11 cellular contexts compared by ENCODE assay signal in the genomic region with DNA sequence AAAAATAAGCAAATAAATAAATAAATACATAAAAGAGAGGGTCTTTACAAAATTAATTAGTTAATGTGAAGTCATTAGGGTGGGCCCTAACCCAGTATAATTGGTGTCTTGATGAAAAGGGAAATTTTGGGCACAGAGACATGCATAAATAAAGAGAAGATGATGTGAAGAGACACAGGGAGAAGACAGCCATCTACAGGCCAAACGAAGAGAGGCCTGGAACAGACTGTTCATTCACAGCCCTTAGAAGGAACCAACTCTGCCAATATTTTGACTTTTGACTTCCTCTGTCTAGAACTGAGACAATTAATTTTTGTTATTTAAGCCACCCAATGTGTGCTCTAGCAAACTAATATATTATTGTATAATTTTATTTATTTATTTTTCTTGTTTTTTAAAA. TPM values are rescaled to one million over a fixed set of nuclear protein-coding genes. Genes with fewer than 3 reads are reported as not detected.
DNase-seq lines count a peak whose midpoint lies in the region; ATAC-seq, FAIRE-seq and TF ChIP-seq lines count a peak whose summit lies in the region.
"Had no signal": no experiment of that assay in that cellular context is flagged by ENCODE, and none has a peak within 500 bp of the region (broad histone marks: within the 10 kb centered on the region; RNA-seq: fewer than 3 reads in every experiment).

No MANE protein-coding gene starts in this region.

- H3K9ac ChIP-seq in H1 (replicated peaks in 1 of 4; ENCODE audit: extremely low read depth in 1 of 4, low read depth in 3 of 4, low read length in 3 of 4) (no peak overlapping the region), kidney (ENCODE audit: low read length in 2 of 2) (no peak overlapping the region)

- H3K4me1 ChIP-seq in breast epithelium (no peaks in the 10 kb centered on the region), H1 (replicated peaks in 1 of 4; ENCODE audit: control insufficient read depth in 3 of 4, insufficient read depth in 4 of 4, low read length in 3 of 4) (no peaks in the 10 kb centered on the region), kidney (ENCODE audit: control insufficient read depth in 1 of 2, insufficient read depth in 1 of 2, low read depth in 1 of 2, low read length in 2 of 2) (no peaks in the 10 kb centered on the region)
- H3K4me1 ChIP-seq: SJCRH30 had no signal

- no peaks in the 10 kb centered on the region for H3K79me2 ChIP-seq in H1 (ENCODE audit: control insufficient read depth in 1 of 2, insufficient read depth in 2 of 2, low read length in 2 of 2)

- intact Hi-C loops in MCF 10A (cut with micrococcal nuclease) (loop anchor here (2.0 to 5.0 kb wide), 3 partner anchors 192 to 544 kb away; no protein-coding TSS in a partner anchor), breast epithelium (cut with DNase I; ENCODE audit: low total_unique reads) (no loop called here), kidney (cut with DNase I) (no loop called here)

- WGBS in H1 (ENCODE audit: extremely low coverage in 1 of 2, insufficient coverage in 1 of 2, insufficient read length in 1 of 2, insufficient replicate concordance in 2 of 2, low coverage in 1 of 2, low lambda C conversion rate in 2 of 2, missing lambda C conversion rate in 1 of 2), 2 experiments = 84% methylated on average over 1 of the region's 1 CpG; no CpG with 5 or more reads in 1 of the 2 experiments

- no peaks in the 10 kb centered on the region for H3K23me2 ChIP-seq in H1 (ENCODE audit: low read depth, low read length)

- H3K27me3 Mint-ChIP-seq in MCF 10A (ENCODE audit: insufficient read depth, unreplicated experiment) = peaks cover 40% of the 10 kb centered on the region

- no peak overlapping the region for H2AFZ ChIP-seq in H1 (ENCODE audit: low read length)

- no peaks in the 10 kb centered on the region for H3K4me1 Mint-ChIP-seq in MCF 10A (ENCODE audit: insufficient read depth, unreplicated experiment)
- H3K4me1 Mint-ChIP-seq: central memory CD8-positive, alpha-beta T cell; nephron had no signal

- TF ChIP-seq CTCF in MCF 10A (IDR thresholded peaks at IDR 0.05; ENCODE audit: unreplicated experiment) (peak; percentile 16), breast epithelium (IDR thresholded peaks at IDR 0.05) (no peak), NB4 (IDR thresholded peaks at IDR 0.05; ENCODE audit: low read depth, low read length) (peak; percentile 38), H1 (IDR thresholded peaks at IDR 0.05; ENCODE audit: control extremely low read depth in 1 of 3, insufficient read depth in 1 of 3, low read depth in 1 of 3, low read length in 3 of 3) (peak in 1 of 3 experiments; percentile 39; a peak in 1 of 4 replicates), kidney (IDR thresholded peaks at IDR 0.05; ENCODE audit: borderline replicate concordance, extremely low read depth, insufficient read depth) (no peak)

- H2BK120ac ChIP-seq in H1 (replicated peaks; ENCODE audit: low read depth, low read length) = no peak overlapping the region

- POLR2A ChIA-PET in MCF 10A (lab: Yijun Ruan, JAX) = no interaction called here
- POLR2A ChIA-PET in H1 (lab: Charles Lee; ENCODE audit: partially characterized antibody) = no interaction called here

- H3K4me3 ChIP-seq in breast epithelium = no peak overlapping the region
- no peak overlapping the region for H3K4me3 ChIP-seq in NB4 (ENCODE audit: low read depth, low read length)
- H3K4me3 ChIP-seq in H1 (ENCODE audit: extremely low read depth in 1 of 4, insufficient read depth in 2 of 4, low read depth in 3 of 4, low read length in 4 of 4) = no peak overlapping the region
- no peak overlapping the region for H3K4me3 ChIP-seq in kidney (ENCODE audit: low read length in 2 of 2)
- H3K4me3 ChIP-seq: SJCRH30 had no signal

- peaks cover 6% of the 10 kb centered on the region for H3K9me3 Mint-ChIP-seq in MCF 10A (ENCODE audit: unreplicated experiment)
- H3K9me3 Mint-ChIP-seq: central memory CD8-positive, alpha-beta T cell had no signal

- TF ChIP-seq POLR2A in breast epithelium (IDR thresholded peaks at IDR 0.05) = no peak
- TF ChIP-seq POLR2A in NB4 (IDR thresholded peaks at IDR 0.05; ENCODE audit: extremely low read depth, insufficient read length) = no peak
- TF ChIP-seq POLR2A in H1 (IDR thresholded peaks at IDR 0.05; ENCODE audit: control extremely low read depth in 1 of 2, low read depth in 2 of 2, low read length in 2 of 2) = no peak

- no peak overlapping the region for H3K27ac Mint-ChIP-seq in MCF 10A (ENCODE audit: low read depth, unreplicated experiment)
- H3K27ac Mint-ChIP-seq: nephron had no signal

- H2BK5ac ChIP-seq in H1 (ENCODE audit: low read depth, low read length) = no peak overlapping the region

- no peak overlapping the region for H2BK20ac ChIP-seq in H1 (ENCODE audit: low read length)

- no peak overlapping the region for H3K4me2 ChIP-seq in H1 (ENCODE audit: insufficient read depth in 1 of 2, low read depth in 2 of 2, low read length in 2 of 2)

- no peak for ATAC-seq in HG03025 (IDR thresholded peaks at IDR 0.05; ENCODE audit: low FRiP score, unreplicated experiment)

- no TSS peak for BruUV-seq in MCF 10A (replicated peaks; lab: Mats Ljungman, UMichigan)

- H4K8ac ChIP-seq in H1 (ENCODE audit: extremely low read depth, insufficient read depth, low read length) = no peak overlapping the region

- no peak overlapping the region for H3K4ac ChIP-seq in H1 (replicated peaks; ENCODE audit: insufficient read length, low read depth, low read length)

- no peak overlapping the region for H3K14ac ChIP-seq in H1 (ENCODE audit: insufficient read length)

- H3K9me3 ChIP-seq in breast epithelium (no peaks in the 10 kb centered on the region), H1 (ENCODE audit: insufficient read depth in 2 of 2, low read depth in 1 of 2, low read length in 1 of 2) (peaks cover 0 to 2% of the 10 kb centered on the region in 2 experiments; a peak in 1 of 4 replicates), kidney (ENCODE audit: control insufficient read depth in 1 of 2, low read length in 2 of 2) (peaks cover 0 to 2% of the 10 kb centered on the region in 2 donors)
- H3K9me3 ChIP-seq: SJCRH30 had no signal

- no peak overlapping the region for H3K27ac ChIP-seq in breast epithelium
- no peak overlapping the region for H3K27ac ChIP-seq in H1 (ENCODE audit: low read depth, low read length)
- H3K27ac ChIP-seq in kidney (ENCODE audit: low read depth in 2 of 2, low read length in 2 of 2) = no peak overlapping the region
- H3K27ac ChIP-seq: SJCRH30 had no signal

- H3K79me1 ChIP-seq in H1 (ENCODE audit: low read depth, low read length) = no peaks in the 10 kb centered on the region

- no peak overlapping the region for H3K4me3 Mint-ChIP-seq in MCF 10A (ENCODE audit: unreplicated experiment)
- H3K4me3 Mint-ChIP-seq: central memory CD8-positive, alpha-beta T cell; nephron had no signal

- no peaks in the 10 kb centered on the region for H4K20me1 ChIP-seq in H1 (replicated peaks in 1 of 2; ENCODE audit: control insufficient read depth in 1 of 2, insufficient read depth in 2 of 2, low read length in 2 of 2)

- H3K23ac ChIP-seq in H1 (ENCODE audit: insufficient read length) = no peak overlapping the region

- TF ChIP-seq RAD21 in H1 (IDR thresholded peaks at IDR 0.05 in 1 of 2, conservative IDR thresholded peaks at IDR 0.05 in 1 of 2; ENCODE audit: low read depth in 2 of 2, low read length in 2 of 2) = peak; percentile 41 to 51

- CTCF ChIA-PET in MCF 10A (lab: Yijun Ruan, JAX) = interaction anchor here (0.7 kb wide), 1 partner anchor 56 kb away, joined by 3 read pairs; no protein-coding TSS in a partner anchor
- CTCF ChIA-PET in H1 (lab: Charles Lee; ENCODE audit: partially characterized antibody) = interaction anchor here (0.7 kb wide), 1 partner anchor 50 kb away, joined by 3 read pairs; no protein-coding TSS in a partner anchor

- H2AK5ac ChIP-seq in H1 (ENCODE audit: low read depth, low read length) = no peak overlapping the region

- peak; percentile 23 for DNase-seq in MCF 10A (ENCODE audit: unreplicated experiment)
- DNase-seq in breast epithelium (ENCODE audit: low spot score in 2 of 2) = no peak
- peak; percentile 24 for DNase-seq in NB4 (ENCODE audit: low read depth)
- no peak for DNase-seq in H1 (ENCODE audit: low read depth in 1 of 2, low spot score in 2 of 2)
- DNase-seq in stromal cell of bone marrow (ENCODE audit: low read depth) = peak; percentile 9
- DNase-seq in kidney = no peak
- DNase-seq in HTR-8/SVneo (ENCODE audit: insufficient read length, low spot score) = no peak

- H3K36me3 ChIP-seq in breast epithelium (no peaks in the 10 kb centered on the region), H1 (ENCODE audit: control insufficient read depth in 2 of 4, insufficient read depth in 4 of 4, low read length in 3 of 4) (no peaks in the 10 kb centered on the region), kidney (ENCODE audit: control insufficient read depth in 1 of 2, insufficient read depth in 2 of 2, low read length in 2 of 2) (no peaks in the 10 kb centered on the region)
- H3K36me3 ChIP-seq: SJCRH30 had no signal

- no peak overlapping the region for H2BK15ac ChIP-seq in H1 (ENCODE audit: low read length)

- H3K56ac ChIP-seq in H1 (replicated peaks; ENCODE audit: insufficient read length, low read depth, low read length) = no peak overlapping the region

- H2BK12ac ChIP-seq in H1 (ENCODE audit: low read depth, low read length) = no peak overlapping the region

- H3K36me3 Mint-ChIP-seq in MCF 10A (ENCODE audit: insufficient read depth, unreplicated experiment) = no peaks in the 10 kb centered on the region

- no peak for TF ChIP-seq EP300 in H1 (IDR thresholded peaks at IDR 0.05; ENCODE audit: borderline replicate concordance in 1 of 2, low read depth in 2 of 2, low read length in 2 of 2)

- H4K5ac ChIP-seq in H1 (ENCODE audit: insufficient read length, low read depth, low read length) = no peak overlapping the region

- H4K91ac ChIP-seq in H1 (replicated peaks; ENCODE audit: insufficient read length, low read length) = no peak overlapping the region

- H3K27me3 ChIP-seq in breast epithelium (peaks cover 0 to 4% of the 10 kb centered on the region in 2 donors), H1 (replicated peaks in 1 of 4; ENCODE audit: control insufficient read depth in 3 of 4, extremely low read depth in 1 of 4, insufficient read depth in 3 of 4, low read length in 3 of 4) (no peaks in the 10 kb centered on the region)
- H3K27me3 ChIP-seq: SJCRH30 had no signal

- no peak for FAIRE-seq in H1 (lab: Jason Lieb, UNC)
- FAIRE-seq in kidney (lab: Jason Lieb, UNC) = no peak
- FAIRE-seq in HTR-8/SVneo (lab: Jason Lieb, UNC) = no peak

- H3K18ac ChIP-seq in H1 (ENCODE audit: extremely low read depth, low read length) = no peak overlapping the region

RNA-seq across cellular contexts. Expression of gene SELENOK, which starts 29.6 kb away (rescaled TPM):
- total RNA-seq in MCF 10A (2022) (55.6 and 66.4 TPM in 2 replicates), breast epithelium (10 to 100 TPM; 42.4 to 63.6 (median 52.8) TPM), kidney (51.0 TPM)
- 32.5 and 40.2 TPM in 2 replicates for total RNA-seq in H1 (2021; fragmentation: NEBNext Ultra II Directional; extraction: Animal tissue kit (Norgen Biotek cat#: 25700))
- polyA plus RNA-seq in H1 (2011; rRNA removed) (12.6 and 26.9 TPM in 2 replicates), kidney (ENCODE audit: insufficient read depth, low read depth, low replicate concordance) (106 TPM)
- polyA plus RNA-seq in H1 (2011; cell fraction: cytosol; rRNA removed) = 35.4 TPM
- polyA plus RNA-seq in H1 (2011; cell fraction: nucleus; rRNA removed) = 9.4 TPM
- polyA plus RNA-seq in H1 (2012, experiment 1 of 2) = 31.6 to 58.1 TPM (median 37.3 TPM) in 4 replicates
- polyA plus RNA-seq in H1 (2012, experiment 2 of 2) = 68.3 TPM
- 50.8 TPM for polyA plus RNA-seq in H1 (2013, experiment 1 of 2)
- 58.0 TPM for polyA plus RNA-seq in H1 (2013, experiment 2 of 2)
- 9.3 and 13.0 TPM in 2 replicates for polyA minus RNA-seq in H1 (2011; rRNA and poly(A)+ RNA removed)
- 7.3 TPM for polyA minus RNA-seq in H1 (2011; cell fraction: cytosol; rRNA and poly(A)+ RNA removed)
- polyA minus RNA-seq in H1 (2011; cell fraction: nucleus; rRNA and poly(A)+ RNA removed) = 9.6 TPM

RNA-seq across cellular contexts. Expression of gene ACTR8, which starts 39.3 kb away (rescaled TPM):
- total RNA-seq in MCF 10A (2022) (27.7 and 37.1 TPM in 2 replicates), breast epithelium (10 to 100 TPM; 20.0 to 29.0 (median 22.6) TPM), kidney (29.6 TPM)
- 25.4 and 26.9 TPM in 2 replicates for total RNA-seq in H1 (2021; fragmentation: NEBNext Ultra II Directional; extraction: Animal tissue kit (Norgen Biotek cat#: 25700))
- polyA plus RNA-seq in H1 (2011; rRNA removed) (5.9 and 8.3 TPM in 2 replicates), kidney (ENCODE audit: insufficient read depth, low read depth, low replicate concordance) (20.4 TPM)
- 11.9 TPM for polyA plus RNA-seq in H1 (2011; cell fraction: cytosol; rRNA removed)
- polyA plus RNA-seq in H1 (2011; cell fraction: nucleus; rRNA removed) = 13.1 TPM
- 16.9 to 21.6 TPM (median 18.6 TPM) in 4 replicates for polyA plus RNA-seq in H1 (2012, experiment 1 of 2)
- polyA plus RNA-seq in H1 (2012, experiment 2 of 2) = 3.1 TPM
- 10.5 TPM for polyA plus RNA-seq in H1 (2013, experiment 1 of 2)
- 10.4 TPM for polyA plus RNA-seq in H1 (2013, experiment 2 of 2)
- polyA minus RNA-seq in H1 (2011; rRNA and poly(A)+ RNA removed) = 22.6 and 26.5 TPM in 2 replicates
- 18.3 TPM for polyA minus RNA-seq in H1 (2011; cell fraction: cytosol; rRNA and poly(A)+ RNA removed)
- 19.4 TPM for polyA minus RNA-seq in H1 (2011; cell fraction: nucleus; rRNA and poly(A)+ RNA removed)

Comparison
In these comparisons a context has a peak if more than half of its experiments do, and no peak if none do; other contexts are left out.
1. DNase-seq: peak in MCF 10A (single experiment), NB4 (single experiment) and stromal cell of bone marrow (single experiment); none in breast epithelium (0 of 2), H1 (0 of 2), kidney (single experiment) and HTR-8/SVneo (single experiment).
2. CTCF ChIP-seq: peak in MCF 10A (single experiment) and NB4 (single experiment); none in breast epithelium (0 of 3) and kidney (single experiment).